In genomic region chr3:54791552-54792156, GRCh38 we compare ENCODE assay signal across 1 cellular context.
TF ChIP-seq lines count a peak whose summit lies in the region.

No MANE protein-coding gene starts in this region.

TF ChIP-seq in GM23338, 12 proteins besides CTCF, POLR2A, EP300 and RAD21 (continued from another document):
- no peak for TF ChIP-seq ZNF462 (CRISPR knock-in tag; IDR thresholded peaks at IDR 0.05)
- TF ChIP-seq ETS1 (IDR thresholded peaks at IDR 0.05): no peak
- no peak for TF ChIP-seq EZH2phosphoT487 (IDR thresholded peaks at IDR 0.05; ENCODE audit: unreplicated experiment)
